Comparison of ENCODE assay signal across 1 cellular context in the genomic region with DNA sequence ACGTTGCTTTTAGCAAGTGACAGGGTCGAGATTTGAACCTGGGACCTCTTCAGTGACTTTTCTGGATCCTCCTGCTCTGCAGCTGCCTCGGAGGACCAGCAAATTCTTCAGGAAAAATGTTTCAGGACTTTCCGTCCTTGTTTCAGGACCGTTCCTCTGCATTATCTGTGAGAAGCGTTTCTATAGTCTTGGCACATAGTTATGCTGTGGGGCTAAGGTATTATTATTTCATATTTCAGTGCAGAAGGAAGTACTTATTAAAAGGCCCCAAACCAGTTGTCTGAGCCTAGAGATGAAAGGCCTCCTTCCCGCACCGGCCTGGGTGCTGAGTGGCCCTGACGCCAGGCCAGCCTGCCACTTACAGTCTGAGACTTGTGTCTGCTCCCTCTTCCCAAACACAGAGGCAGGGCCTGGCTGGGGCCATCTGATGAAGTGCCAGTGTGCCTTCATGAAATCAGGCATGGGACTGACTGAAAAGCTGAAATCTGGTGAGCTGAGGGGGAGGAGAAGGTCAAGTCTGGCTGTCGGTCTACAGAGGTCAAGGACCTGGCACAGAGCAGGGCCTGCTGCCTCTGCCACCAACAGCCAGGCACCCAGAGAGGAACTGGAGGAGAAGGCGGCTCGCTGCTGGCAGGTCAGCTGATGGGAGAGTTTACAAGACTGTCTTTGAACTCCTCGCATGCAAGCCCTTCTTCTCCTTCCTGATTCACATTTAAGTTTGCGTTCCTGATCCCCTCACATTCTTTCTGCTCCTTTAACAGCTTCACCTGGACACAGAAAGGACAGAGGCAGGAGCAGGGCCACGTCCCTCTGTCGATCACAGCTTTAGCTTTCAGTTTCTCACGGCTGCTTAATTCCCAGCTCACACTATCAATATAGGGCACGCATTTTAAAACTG.
TF ChIP-seq lines count a peak whose summit lies in the region.

No MANE protein-coding gene starts in this region.

TF ChIP-seq in HepG2, 621 proteins besides CTCF, POLR2A, EP300 and RAD21 (continued from another document and continues in another):
- TF ChIP-seq, protein P1, sequence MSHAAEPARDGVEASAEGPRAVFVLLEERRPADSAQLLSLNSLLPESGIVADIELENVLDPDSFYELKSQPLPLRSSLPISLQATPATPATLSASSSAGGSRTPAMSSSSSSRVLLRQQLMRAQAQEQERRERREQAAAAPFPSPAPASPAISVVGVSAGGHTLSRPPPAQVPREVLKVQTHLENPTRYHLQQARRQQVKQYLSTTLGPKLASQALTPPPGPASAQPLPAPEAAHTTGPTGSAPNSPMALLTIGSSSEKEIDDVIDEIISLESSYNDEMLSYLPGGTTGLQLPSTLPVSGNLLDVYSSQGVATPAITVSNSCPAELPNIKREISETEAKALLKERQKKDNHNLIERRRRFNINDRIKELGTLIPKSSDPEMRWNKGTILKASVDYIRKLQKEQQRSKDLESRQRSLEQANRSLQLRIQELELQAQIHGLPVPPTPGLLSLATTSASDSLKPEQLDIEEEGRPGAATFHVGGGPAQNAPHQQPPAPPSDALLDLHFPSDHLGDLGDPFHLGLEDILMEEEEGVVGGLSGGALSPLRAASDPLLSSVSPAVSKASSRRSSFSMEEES (CRISPR knock-in tag; IDR thresholded peaks at IDR 0.05): no peak
- TF ChIP-seq U2AF2 (IDR thresholded peaks at IDR 0.05; ENCODE audit: low read depth, low read length) (no peak), AGO2 (optimal IDR thresholded peaks at IDR 0.05; ENCODE audit: low read depth, low read length) (no peak), ZNF138 (CRISPR knock-in tag; IDR thresholded peaks at IDR 0.05; ENCODE audit: low read depth) (no peak), MIER3 (CRISPR knock-in tag; IDR thresholded peaks at IDR 0.05; ENCODE audit: borderline replicate concordance) (peak; percentile 75; the same call in 1 of the 2 replicates), HMG20A (CRISPR knock-in tag; IDR thresholded peaks at IDR 0.05; ENCODE audit: borderline replicate concordance) (peak; percentile 78), SMAD3 (CRISPR knock-in tag; IDR thresholded peaks at IDR 0.05) (0 out of 2 replicates have a peak, but pooled peaks have one; percentile 46), ZNF451 (CRISPR knock-in tag; IDR thresholded peaks at IDR 0.05) (no peak), ELF3 (CRISPR knock-in tag; IDR thresholded peaks at IDR 0.05) (peak; percentile 35; the same call in 1 of the 2 replicates), NR2F1 (CRISPR knock-in tag; IDR thresholded peaks at IDR 0.05) (peak; percentile 82 to 93), SMAD1 (CRISPR knock-in tag; IDR thresholded peaks at IDR 0.05; ENCODE audit: borderline replicate concordance, low read depth) (no peak), RARA (CRISPR knock-in tag; IDR thresholded peaks at IDR 0.05) (peak; percentile 86), PHF5A (CRISPR knock-in tag; IDR thresholded peaks at IDR 0.05; ENCODE audit: low read depth, unreplicated experiment) (peak; percentile 40), GABPB1 (CRISPR knock-in tag; IDR thresholded peaks at IDR 0.05) (0 out of 2 replicates have a peak, but pooled peaks have one; percentile 32), MED1 (CRISPR knock-in tag; IDR thresholded peaks at IDR 0.05) (peak; percentile 38; the same call in 1 of the 2 replicates), ZNF572 (CRISPR knock-in tag; IDR thresholded peaks at IDR 0.05) (0 out of 2 replicates have a peak, but pooled peaks have one; percentile 53), HMG20B (CRISPR knock-in tag; conservative IDR thresholded peaks at IDR 0.05) (peak; percentile 78), ATRX (CRISPR knock-in tag; IDR thresholded peaks at IDR 0.05; ENCODE audit: borderline replicate concordance) (no peak), PAF1 (CRISPR knock-in tag; IDR thresholded peaks at IDR 0.05) (no peak), ZNF3 (CRISPR knock-in tag; IDR thresholded peaks at IDR 0.05) (no peak), FOXA3 (CRISPR knock-in tag; IDR thresholded peaks at IDR 0.05) (peak; percentile 44; the same call in 1 of the 2 replicates), SMC3 (IDR thresholded peaks at IDR 0.05; ENCODE audit: low read length) (no peak), ZNF33B (CRISPR knock-in tag; IDR thresholded peaks at IDR 0.05) (peak; percentile 68; the same call in 1 of the 2 replicates), DNMT1 (CRISPR knock-in tag; IDR thresholded peaks at IDR 0.05) (0 out of 2 replicates have a peak, but pooled peaks have one; percentile 26), PPARG (CRISPR knock-in tag; conservative IDR thresholded peaks at IDR 0.05) (no peak), ZNF652 (CRISPR knock-in tag; IDR thresholded peaks at IDR 0.05; ENCODE audit: borderline replicate concordance, low read depth) (peak; percentile 49; the same call in 1 of the 2 replicates), TEAD3 (CRISPR knock-in tag; optimal IDR thresholded peaks at IDR 0.05; ENCODE audit: borderline replicate concordance) (peak; percentile 52), NRL (CRISPR knock-in tag; IDR thresholded peaks at IDR 0.05; ENCODE audit: borderline replicate concordance) (peak; percentile 78), ZNF292 (CRISPR knock-in tag; IDR thresholded peaks at IDR 0.05; ENCODE audit: borderline replicate concordance, low read depth) (peak; percentile 100), PITX1 (CRISPR knock-in tag; IDR thresholded peaks at IDR 0.05) (peak; percentile 77), ESRRA (CRISPR knock-in tag; IDR thresholded peaks at IDR 0.05; ENCODE audit: low read depth) (peak; percentile 51; the same call in 1 of the 2 replicates), NFIB (CRISPR knock-in tag; IDR thresholded peaks at IDR 0.05; ENCODE audit: borderline replicate concordance) (no peak), SMARCC2 (IDR thresholded peaks at IDR 0.05) (no peak), HNF4A (CRISPR knock-in tag; IDR thresholded peaks at IDR 0.05) (peak; percentile 68), ZNF674 (CRISPR knock-in tag; IDR thresholded peaks at IDR 0.05; ENCODE audit: low read depth) (no peak), ZNF501 (CRISPR knock-in tag; IDR thresholded peaks at IDR 0.05) (peak; percentile 81), ZNF841 (CRISPR knock-in tag; IDR thresholded peaks at IDR 0.05; ENCODE audit: borderline replicate concordance) (no peak), REL (CRISPR knock-in tag; conservative IDR thresholded peaks at IDR 0.05) (no peak), ZNF878 (CRISPR knock-in tag; IDR thresholded peaks at IDR 0.05) (0 out of 2 replicates have a peak, but pooled peaks have one; percentile 50)
- TF ChIP-seq, protein P2, sequence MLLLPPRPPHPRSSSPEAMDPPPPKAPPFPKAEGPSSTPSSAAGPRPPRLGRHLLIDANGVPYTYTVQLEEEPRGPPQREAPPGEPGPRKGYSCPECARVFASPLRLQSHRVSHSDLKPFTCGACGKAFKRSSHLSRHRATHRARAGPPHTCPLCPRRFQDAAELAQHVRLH (CRISPR knock-in tag; IDR thresholded peaks at IDR 0.05; ENCODE audit: borderline replicate concordance, low read depth): peak; percentile 59; the same call in 1 of the 2 replicates
- TF ChIP-seq, protein P3, sequence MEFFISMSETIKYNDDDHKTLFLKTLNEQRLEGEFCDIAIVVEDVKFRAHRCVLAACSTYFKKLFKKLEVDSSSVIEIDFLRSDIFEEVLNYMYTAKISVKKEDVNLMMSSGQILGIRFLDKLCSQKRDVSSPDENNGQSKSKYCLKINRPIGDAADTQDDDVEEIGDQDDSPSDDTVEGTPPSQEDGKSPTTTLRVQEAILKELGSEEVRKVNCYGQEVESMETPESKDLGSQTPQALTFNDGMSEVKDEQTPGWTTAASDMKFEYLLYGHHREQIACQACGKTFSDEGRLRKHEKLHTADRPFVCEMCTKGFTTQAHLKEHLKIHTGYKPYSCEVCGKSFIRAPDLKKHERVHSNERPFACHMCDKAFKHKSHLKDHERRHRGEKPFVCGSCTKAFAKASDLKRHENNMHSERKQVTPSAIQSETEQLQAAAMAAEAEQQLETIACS (CRISPR knock-in tag; IDR thresholded peaks at IDR 0.05): no peak
- TF ChIP-seq, protein P4, sequence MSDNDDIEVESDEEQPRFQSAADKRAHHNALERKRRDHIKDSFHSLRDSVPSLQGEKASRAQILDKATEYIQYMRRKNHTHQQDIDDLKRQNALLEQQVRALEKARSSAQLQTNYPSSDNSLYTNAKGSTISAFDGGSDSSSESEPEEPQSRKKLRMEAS (IDR thresholded peaks at IDR 0.05): peak; percentile 41; the same call in 1 of the 2 replicates
- TF ChIP-seq, protein P5, sequence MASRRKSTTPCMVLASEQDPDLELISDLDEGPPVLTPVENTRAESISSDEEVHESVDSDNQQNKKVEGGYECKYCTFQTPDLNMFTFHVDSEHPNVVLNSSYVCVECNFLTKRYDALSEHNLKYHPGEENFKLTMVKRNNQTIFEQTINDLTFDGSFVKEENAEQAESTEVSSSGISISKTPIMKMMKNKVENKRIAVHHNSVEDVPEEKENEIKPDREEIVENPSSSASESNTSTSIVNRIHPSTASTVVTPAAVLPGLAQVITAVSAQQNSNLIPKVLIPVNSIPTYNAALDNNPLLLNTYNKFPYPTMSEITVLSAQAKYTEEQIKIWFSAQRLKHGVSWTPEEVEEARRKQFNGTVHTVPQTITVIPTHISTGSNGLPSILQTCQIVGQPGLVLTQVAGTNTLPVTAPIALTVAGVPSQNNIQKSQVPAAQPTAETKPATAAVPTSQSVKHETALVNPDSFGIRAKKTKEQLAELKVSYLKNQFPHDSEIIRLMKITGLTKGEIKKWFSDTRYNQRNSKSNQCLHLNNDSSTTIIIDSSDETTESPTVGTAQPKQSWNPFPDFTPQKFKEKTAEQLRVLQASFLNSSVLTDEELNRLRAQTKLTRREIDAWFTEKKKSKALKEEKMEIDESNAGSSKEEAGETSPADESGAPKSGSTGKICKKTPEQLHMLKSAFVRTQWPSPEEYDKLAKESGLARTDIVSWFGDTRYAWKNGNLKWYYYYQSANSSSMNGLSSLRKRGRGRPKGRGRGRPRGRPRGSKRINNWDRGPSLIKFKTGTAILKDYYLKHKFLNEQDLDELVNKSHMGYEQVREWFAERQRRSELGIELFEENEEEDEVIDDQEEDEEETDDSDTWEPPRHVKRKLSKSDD (CRISPR knock-in tag; IDR thresholded peaks at IDR 0.05; ENCODE audit: low read depth): peak; percentile 71; the same call in 1 of the 2 replicates
- TF ChIP-seq, protein P6, sequence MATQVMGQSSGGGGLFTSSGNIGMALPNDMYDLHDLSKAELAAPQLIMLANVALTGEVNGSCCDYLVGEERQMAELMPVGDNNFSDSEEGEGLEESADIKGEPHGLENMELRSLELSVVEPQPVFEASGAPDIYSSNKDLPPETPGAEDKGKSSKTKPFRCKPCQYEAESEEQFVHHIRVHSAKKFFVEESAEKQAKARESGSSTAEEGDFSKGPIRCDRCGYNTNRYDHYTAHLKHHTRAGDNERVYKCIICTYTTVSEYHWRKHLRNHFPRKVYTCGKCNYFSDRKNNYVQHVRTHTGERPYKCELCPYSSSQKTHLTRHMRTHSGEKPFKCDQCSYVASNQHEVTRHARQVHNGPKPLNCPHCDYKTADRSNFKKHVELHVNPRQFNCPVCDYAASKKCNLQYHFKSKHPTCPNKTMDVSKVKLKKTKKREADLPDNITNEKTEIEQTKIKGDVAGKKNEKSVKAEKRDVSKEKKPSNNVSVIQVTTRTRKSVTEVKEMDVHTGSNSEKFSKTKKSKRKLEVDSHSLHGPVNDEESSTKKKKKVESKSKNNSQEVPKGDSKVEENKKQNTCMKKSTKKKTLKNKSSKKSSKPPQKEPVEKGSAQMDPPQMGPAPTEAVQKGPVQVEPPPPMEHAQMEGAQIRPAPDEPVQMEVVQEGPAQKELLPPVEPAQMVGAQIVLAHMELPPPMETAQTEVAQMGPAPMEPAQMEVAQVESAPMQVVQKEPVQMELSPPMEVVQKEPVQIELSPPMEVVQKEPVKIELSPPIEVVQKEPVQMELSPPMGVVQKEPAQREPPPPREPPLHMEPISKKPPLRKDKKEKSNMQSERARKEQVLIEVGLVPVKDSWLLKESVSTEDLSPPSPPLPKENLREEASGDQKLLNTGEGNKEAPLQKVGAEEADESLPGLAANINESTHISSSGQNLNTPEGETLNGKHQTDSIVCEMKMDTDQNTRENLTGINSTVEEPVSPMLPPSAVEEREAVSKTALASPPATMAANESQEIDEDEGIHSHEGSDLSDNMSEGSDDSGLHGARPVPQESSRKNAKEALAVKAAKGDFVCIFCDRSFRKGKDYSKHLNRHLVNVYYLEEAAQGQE (IDR thresholded peaks at IDR 0.05; ENCODE audit: borderline replicate concordance in 1 of 2, low read depth in 1 of 2, low read length in 2 of 2): no peak
- TF ChIP-seq, protein P7, sequence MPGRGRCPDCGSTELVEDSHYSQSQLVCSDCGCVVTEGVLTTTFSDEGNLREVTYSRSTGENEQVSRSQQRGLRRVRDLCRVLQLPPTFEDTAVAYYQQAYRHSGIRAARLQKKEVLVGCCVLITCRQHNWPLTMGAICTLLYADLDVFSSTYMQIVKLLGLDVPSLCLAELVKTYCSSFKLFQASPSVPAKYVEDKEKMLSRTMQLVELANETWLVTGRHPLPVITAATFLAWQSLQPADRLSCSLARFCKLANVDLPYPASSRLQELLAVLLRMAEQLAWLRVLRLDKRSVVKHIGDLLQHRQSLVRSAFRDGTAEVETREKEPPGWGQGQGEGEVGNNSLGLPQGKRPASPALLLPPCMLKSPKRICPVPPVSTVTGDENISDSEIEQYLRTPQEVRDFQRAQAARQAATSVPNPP (CRISPR knock-in tag; IDR thresholded peaks at IDR 0.05): 0 out of 2 replicates have a peak, but pooled peaks have one; percentile 49
- TF ChIP-seq, protein P8, sequence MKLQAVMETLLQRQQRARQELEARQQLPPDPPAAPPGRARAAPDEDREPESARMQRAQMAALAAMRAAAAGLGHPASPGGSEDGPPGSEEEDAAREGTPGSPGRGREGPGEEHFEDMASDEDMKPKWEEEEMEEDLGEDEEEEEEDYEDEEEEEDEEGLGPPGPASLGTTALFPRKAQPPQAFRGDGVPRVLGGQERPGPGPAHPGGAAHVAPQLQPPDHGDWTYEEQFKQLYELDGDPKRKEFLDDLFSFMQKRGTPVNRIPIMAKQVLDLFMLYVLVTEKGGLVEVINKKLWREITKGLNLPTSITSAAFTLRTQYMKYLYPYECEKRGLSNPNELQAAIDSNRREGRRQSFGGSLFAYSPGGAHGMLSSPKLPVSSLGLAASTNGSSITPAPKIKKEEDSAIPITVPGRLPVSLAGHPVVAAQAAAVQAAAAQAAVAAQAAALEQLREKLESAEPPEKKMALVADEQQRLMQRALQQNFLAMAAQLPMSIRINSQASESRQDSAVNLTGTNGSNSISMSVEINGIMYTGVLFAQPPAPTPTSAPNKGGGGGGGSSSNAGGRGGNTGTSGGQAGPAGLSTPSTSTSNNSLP (IDR thresholded peaks at IDR 0.05; ENCODE audit: low read depth, low read length): peak; percentile 13; the same call in 1 of the 2 replicates
